In the genomic region with DNA sequence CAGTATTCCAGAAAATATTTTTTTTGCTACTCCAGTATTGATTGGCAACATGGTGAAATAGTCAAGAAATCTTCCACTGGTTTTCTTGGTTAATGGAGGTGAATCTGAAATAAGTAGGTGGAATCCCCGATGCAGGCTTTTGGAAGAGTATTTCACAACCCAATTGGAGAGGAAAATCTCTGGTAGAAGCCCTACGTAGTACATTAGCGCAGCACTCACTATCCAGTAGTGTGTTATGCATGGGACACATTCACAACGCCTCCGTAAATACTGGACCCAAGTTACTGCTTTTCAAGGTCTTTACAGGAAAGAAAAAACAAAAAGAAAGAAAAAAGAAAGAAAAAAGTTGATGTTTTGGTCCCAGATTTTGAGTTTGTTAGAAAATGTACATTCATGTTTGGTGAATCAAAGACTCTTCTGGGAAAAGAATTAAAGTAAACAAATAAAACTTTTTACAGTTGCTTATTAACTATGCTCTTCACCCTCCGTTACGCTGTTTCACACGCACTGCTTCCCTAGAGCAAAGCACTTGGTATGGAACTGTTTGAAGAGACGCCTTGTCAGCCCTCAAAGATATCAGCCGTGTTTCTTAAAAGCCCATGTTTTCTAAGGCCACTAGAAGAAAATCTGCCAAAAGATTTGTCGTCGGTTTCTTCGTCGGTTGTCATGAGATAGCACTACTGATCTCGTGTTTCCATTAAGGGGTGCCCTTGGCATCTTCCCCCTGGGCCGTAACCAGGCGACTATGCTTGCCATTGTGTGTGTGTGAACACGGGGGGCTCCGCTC, we compare ENCODE assay signal across 10 cellular contexts.
DNase-seq lines count a peak whose midpoint lies in the region; ATAC-seq and TF ChIP-seq lines count a peak whose summit lies in the region.
"Had no signal": no experiment of that assay in that cellular context is flagged by ENCODE, and none has a peak within 500 bp of the region (broad histone marks: within the 10 kb centered on the region; RNA-seq: fewer than 3 reads in every experiment).

No MANE protein-coding gene starts in this region.

- no peak for DNase-seq in activated CD4-positive, alpha-beta T cell treated with anti-CD3 and anti-CD28 coated beads, Interleukin-2, amount 10 ng/mL, durations not matched to agents 7 days and 5 days
- DNase-seq in activated CD4-positive, alpha-beta T cell treated with anti-CD3 and anti-CD28 coated beads for 4 hours = no peak
- DNase-seq in activated naive CD8-positive, alpha-beta T cell treated with anti-CD3 and anti-CD28 coated beads, Interleukin-2, amount 10 ng/mL, durations not matched to agents 7 days and 5 days = no peak
- DNase-seq in kidney tubule cell (ENCODE audit: low spot score) = peak; percentile 31
- no peak for DNase-seq in stimulated activated naive B cell treated with anti-CD40 and anti-IgM and Interleukin-4, amounts not matched to agents 10 μg/mL and 1 μg/mL and 100 μg/mL, for 72 hours
- DNase-seq in COLO668 (lab: John Stamatoyannopoulos, UW; ENCODE audit: unreplicated experiment) = no peak
- DNase-seq: dorsolateral prefrontal cortex, OCI-M1 had no signal

- H3K9me3 Mint-ChIP-seq in activated CD4-positive, alpha-beta T cell treated with anti-CD3 and anti-CD28 coated beads, Interleukin-2, amount 10 ng/mL, durations not matched to agents 7 days and 5 days = no peaks in the 10 kb centered on the region
- H3K9me3 Mint-ChIP-seq in activated naive CD8-positive, alpha-beta T cell treated with anti-CD3 and anti-CD28 coated beads, Interleukin-2, amount 10 ng/mL, durations not matched to agents 7 days and 5 days = no peaks in the 10 kb centered on the region
- no peaks in the 10 kb centered on the region for H3K9me3 Mint-ChIP-seq in stimulated activated naive B cell treated with anti-CD40 and anti-IgM and Interleukin-4, amounts not matched to agents 10 μg/mL and 1 μg/mL and 100 μg/mL, for 72 hours

- CTCF ChIA-PET in activated CD4-positive, alpha-beta T cell treated with anti-CD3 and anti-CD28 coated beads, Interleukin-2, amount 10 ng/mL, durations not matched to agents 7 days and 5 days (lab: Charles Lee) = no interaction called here

- peak overlapping the region; percentile 60 for H3K27ac Mint-ChIP-seq in activated CD4-positive, alpha-beta T cell treated with anti-CD3 and anti-CD28 coated beads, Interleukin-2, amount 10 ng/mL, durations not matched to agents 7 days and 5 days
- H3K27ac Mint-ChIP-seq in activated naive CD8-positive, alpha-beta T cell treated with anti-CD3 and anti-CD28 coated beads, Interleukin-2, amount 10 ng/mL, durations not matched to agents 7 days and 5 days = no peak overlapping the region
- H3K27ac Mint-ChIP-seq in stimulated activated naive B cell treated with anti-CD40 and anti-IgM and Interleukin-4, amounts not matched to agents 10 μg/mL and 1 μg/mL and 100 μg/mL, for 72 hours = peak overlapping the region; percentile 81

- H3K27me3 Mint-ChIP-seq in activated CD4-positive, alpha-beta T cell treated with anti-CD3 and anti-CD28 coated beads, Interleukin-2, amount 10 ng/mL, durations not matched to agents 7 days and 5 days = peaks cover 55% of the 10 kb centered on the region
- peaks cover 65% of the 10 kb centered on the region for H3K27me3 Mint-ChIP-seq in activated naive CD8-positive, alpha-beta T cell treated with anti-CD3 and anti-CD28 coated beads, Interleukin-2, amount 10 ng/mL, durations not matched to agents 7 days and 5 days
- H3K27me3 Mint-ChIP-seq in stimulated activated naive B cell treated with anti-CD40 and anti-IgM and Interleukin-4, amounts not matched to agents 10 μg/mL and 1 μg/mL and 100 μg/mL, for 72 hours = peaks cover 30 to 45% of the 10 kb centered on the region in 2 donors

- POLR2A ChIA-PET in activated CD4-positive, alpha-beta T cell treated with anti-CD3 and anti-CD28 coated beads, Interleukin-2, amount 10 ng/mL, durations not matched to agents 7 days and 5 days (lab: Charles Lee) = no interaction called here
- POLR2A ChIA-PET in activated naive CD8-positive, alpha-beta T cell treated with anti-CD3 and anti-CD28 coated beads, Interleukin-2, amount 10 ng/mL, durations not matched to agents 7 days and 5 days (lab: Charles Lee) = no interaction called here

- peaks cover 3% of the 10 kb centered on the region for H3K36me3 Mint-ChIP-seq in activated CD4-positive, alpha-beta T cell treated with anti-CD3 and anti-CD28 coated beads, Interleukin-2, amount 10 ng/mL, durations not matched to agents 7 days and 5 days (ENCODE audit: low read depth)
- H3K36me3 Mint-ChIP-seq in activated naive CD8-positive, alpha-beta T cell treated with anti-CD3 and anti-CD28 coated beads, Interleukin-2, amount 10 ng/mL, durations not matched to agents 7 days and 5 days = peaks cover 1% of the 10 kb centered on the region
- H3K36me3 Mint-ChIP-seq in stimulated activated naive B cell treated with anti-CD40 and anti-IgM and Interleukin-4, amounts not matched to agents 10 μg/mL and 1 μg/mL and 100 μg/mL, for 72 hours = peaks cover 0 to 1% of the 10 kb centered on the region in 2 donors

- no peak for ATAC-seq in activated naive CD8-positive, alpha-beta T cell treated with anti-CD3 and anti-CD28 coated beads, Interleukin-2, amount 10 ng/mL, durations not matched to agents 7 days and 5 days (ENCODE audit: low read depth)
- no peak for ATAC-seq in stimulated activated naive B cell treated with anti-CD40 and anti-IgM and Interleukin-4, amounts not matched to agents 10 μg/mL and 1 μg/mL and 100 μg/mL, for 72 hours (replicated peaks)
- ATAC-seq in HG02571 (IDR thresholded peaks at IDR 0.05; ENCODE audit: unreplicated experiment) = no peak
- no peak for ATAC-seq in GM18505 (IDR thresholded peaks at IDR 0.05; ENCODE audit: unreplicated experiment)

- TF ChIP-seq POLR2A in GM18505 (IDR thresholded peaks at IDR 0.05; ENCODE audit: borderline replicate concordance, extremely low read depth, insufficient read depth, insufficient read length) = no peak

- peak overlapping the region; percentile 64 for H3K4me3 Mint-ChIP-seq in activated CD4-positive, alpha-beta T cell treated with anti-CD3 and anti-CD28 coated beads, Interleukin-2, amount 10 ng/mL, durations not matched to agents 7 days and 5 days
- H3K4me3 Mint-ChIP-seq in activated naive CD8-positive, alpha-beta T cell treated with anti-CD3 and anti-CD28 coated beads, Interleukin-2, amount 10 ng/mL, durations not matched to agents 7 days and 5 days = peak overlapping the region; percentile 84
- H3K4me3 Mint-ChIP-seq in stimulated activated naive B cell treated with anti-CD40 and anti-IgM and Interleukin-4, amounts not matched to agents 10 μg/mL and 1 μg/mL and 100 μg/mL, for 72 hours = peak overlapping the region; percentile 44 to 52

- peaks cover 13% of the 10 kb centered on the region for H3K4me1 Mint-ChIP-seq in activated CD4-positive, alpha-beta T cell treated with anti-CD3 and anti-CD28 coated beads, Interleukin-2, amount 10 ng/mL, durations not matched to agents 7 days and 5 days
- peaks cover 9% of the 10 kb centered on the region for H3K4me1 Mint-ChIP-seq in activated naive CD8-positive, alpha-beta T cell treated with anti-CD3 and anti-CD28 coated beads, Interleukin-2, amount 10 ng/mL, durations not matched to agents 7 days and 5 days
- peaks cover 4 to 8% of the 10 kb centered on the region in 2 donors for H3K4me1 Mint-ChIP-seq in stimulated activated naive B cell treated with anti-CD40 and anti-IgM and Interleukin-4, amounts not matched to agents 10 μg/mL and 1 μg/mL and 100 μg/mL, for 72 hours
